18 cellular contexts compared by ENCODE assay signal in genomic region chr5:74325866-74326265, GRCh38.
DNase-seq lines count a peak whose midpoint lies in the region; ATAC-seq lines count a peak whose summit lies in the region.
"Had no signal": no experiment of that assay in that cellular context is flagged by ENCODE, and none has a peak within 500 bp of the region (broad histone marks: within the 10 kb centered on the region; RNA-seq: fewer than 3 reads in every experiment).

No MANE protein-coding gene starts in this region.

- no peaks in the 10 kb centered on the region for H3K9me3 ChIP-seq in BLaER1 treated with 17β-estradiol and CSF1 and Interleukin-3, amounts not matched to agents 10 nM and 100 nM (replicated peaks in 1 of 11)
- no peaks in the 10 kb centered on the region for H3K9me3 ChIP-seq in CD4-positive, alpha-beta memory T cell (ENCODE audit: control insufficient read depth in 1 of 2, low read length in 2 of 2)
- H3K9me3 ChIP-seq: ascending aorta had no signal

- no peak overlapping the region for H3K9ac ChIP-seq in BLaER1 treated with 17β-estradiol and CSF1 and Interleukin-3, amounts not matched to agents 10 nM and 100 nM

- CTCF ChIA-PET in CD4-positive, alpha-beta memory T cell (lab: Charles Lee; ENCODE audit: partially characterized antibody) = no interaction called here

- intact Hi-C loops in CD4-positive, alpha-beta memory T cell (cut with micrococcal nuclease) = no loop called here

- peaks cover 19 to 23% of the 10 kb centered on the region in 2 donors for H3K4me1 Mint-ChIP-seq in natural killer cell treated with Interleukin-12 subunit alpha and Interleukin-12 subunit beta and Interleukin-15 and Interleukin-18, amount 100 ng/mL, for 72 hours (ENCODE audit: low read depth in 2 of 2)
- peaks cover 10 to 28% (median 13%) of the 10 kb centered on the region in 4 donors for H3K4me1 Mint-ChIP-seq in CD4-positive, alpha-beta memory T cell

- no peaks in the 10 kb centered on the region for H3K36me3 Mint-ChIP-seq in natural killer cell treated with Interleukin-12 subunit alpha and Interleukin-12 subunit beta and Interleukin-15 and Interleukin-18, amount 100 ng/mL, for 72 hours
- no peaks in the 10 kb centered on the region for H3K36me3 Mint-ChIP-seq in CD4-positive, alpha-beta memory T cell
- H3K36me3 Mint-ChIP-seq: activated naive CD4-positive, alpha-beta T cell treated with anti-CD3 and anti-CD28 coated beads, Interleukin-2, amount 10 ng/mL, durations not matched to agents 7 days and 5 days had no signal

- POLR2A ChIA-PET in CD4-positive, alpha-beta memory T cell (lab: Charles Lee; ENCODE audit: partially characterized antibody) = no interaction called here

- no peak for ATAC-seq in natural killer cell treated with Interleukin-12 subunit alpha and Interleukin-12 subunit beta and Interleukin-15 and Interleukin-18, amount 100 ng/mL, for 72 hours
- ATAC-seq in stimulated activated naive CD8-positive, alpha-beta T cell treated with anti-CD3 and anti-CD28 coated beads, Interleukin-15, Interleukin-2, amounts not matched to agents 100 U/mL and 50 U/mL, for 24 hours = no peak

- H3K36me3 ChIP-seq in BLaER1 treated with 17β-estradiol and CSF1 and Interleukin-3, amounts not matched to agents 10 nM and 100 nM = no peaks in the 10 kb centered on the region
- H3K36me3 ChIP-seq in CD4-positive, alpha-beta memory T cell (ENCODE audit: insufficient read depth, low read length) = no peaks in the 10 kb centered on the region
- H3K36me3 ChIP-seq: ascending aorta had no signal

- H3K9me3 Mint-ChIP-seq in natural killer cell treated with Interleukin-12 subunit alpha and Interleukin-12 subunit beta and Interleukin-15 and Interleukin-18, amount 100 ng/mL, for 72 hours = no peaks in the 10 kb centered on the region
- no peaks in the 10 kb centered on the region for H3K9me3 Mint-ChIP-seq in CD4-positive, alpha-beta memory T cell
- H3K9me3 Mint-ChIP-seq: activated CD8-positive, alpha-beta T cell treated with anti-CD3 and anti-CD28 coated beads for 36 hours; activated naive CD4-positive, alpha-beta T cell treated with anti-CD3 and anti-CD28 coated beads, Interleukin-2, amount 10 ng/mL, durations not matched to agents 7 days and 5 days; T-helper 2 cell treated with Interferon-gamma antibody and Interleukin-4, amounts not matched to agents 5 μg/mL and 100 μg/mL, for 36 hours had no signal

- H3K27me3 ChIP-seq in BLaER1 treated with 17β-estradiol and CSF1 and Interleukin-3, amounts not matched to agents 10 nM and 100 nM = peaks cover 0 to 20% (median 0%) of the 10 kb centered on the region in 11 experiments; a peak in 4 of 22 replicates
- no peaks in the 10 kb centered on the region for H3K27me3 ChIP-seq in CD4-positive, alpha-beta memory T cell (ENCODE audit: insufficient read depth, low read length)
- H3K27me3 ChIP-seq: ascending aorta had no signal

- peak overlapping the region in 10 of 11 experiments; percentile 65 to 84 (median 80); a peak in 15 of 22 replicates for H3K4me2 ChIP-seq in BLaER1 treated with 17β-estradiol and CSF1 and Interleukin-3, amounts not matched to agents 10 nM and 100 nM

- no peak overlapping the region for H3K4me3 ChIP-seq in BLaER1 treated with 17β-estradiol and CSF1 and Interleukin-3, amounts not matched to agents 10 nM and 100 nM
- no peak overlapping the region for H3K4me3 ChIP-seq in CD4-positive, alpha-beta memory T cell (ENCODE audit: low read length in 2 of 2)
- H3K4me3 ChIP-seq: ascending aorta had no signal

- H3K4me3 Mint-ChIP-seq in natural killer cell treated with Interleukin-12 subunit alpha and Interleukin-12 subunit beta and Interleukin-15 and Interleukin-18, amount 100 ng/mL, for 72 hours = peak overlapping the region; percentile 40
- no peak overlapping the region for H3K4me3 Mint-ChIP-seq in CD4-positive, alpha-beta memory T cell
- H3K4me3 Mint-ChIP-seq: activated CD8-positive, alpha-beta T cell treated with anti-CD3 and anti-CD28 coated beads for 36 hours; activated naive CD4-positive, alpha-beta T cell treated with anti-CD3 and anti-CD28 coated beads, Interleukin-2, amount 10 ng/mL, durations not matched to agents 7 days and 5 days; T-helper 2 cell treated with Interferon-gamma antibody and Interleukin-4, amounts not matched to agents 5 μg/mL and 100 μg/mL, for 36 hours had no signal

- H4K20me1 ChIP-seq in BLaER1 treated with 17β-estradiol and CSF1 and Interleukin-3, amounts not matched to agents 10 nM and 100 nM = peaks cover 0 to 6% (median 0%) of the 10 kb centered on the region in 11 experiments; a peak in 1 of 22 replicates

- H3K27ac ChIP-seq in BLaER1 treated with 17β-estradiol and CSF1 and Interleukin-3, amounts not matched to agents 10 nM and 100 nM = no peak overlapping the region
- H3K27ac ChIP-seq in epithelial cell of prostate = peak overlapping the region; percentile 39
- H3K27ac ChIP-seq in CD4-positive, alpha-beta memory T cell (ENCODE audit: low read depth, low read length) = no peak overlapping the region
- H3K27ac ChIP-seq: ascending aorta had no signal

- peak overlapping the region in 1 of 2 donors; percentile 8 for H3K27ac Mint-ChIP-seq in natural killer cell treated with Interleukin-12 subunit alpha and Interleukin-12 subunit beta and Interleukin-15 and Interleukin-18, amount 100 ng/mL, for 72 hours
- H3K27ac Mint-ChIP-seq in CD4-positive, alpha-beta memory T cell = peak overlapping the region in 1 of 7 donors; percentile 13
- H3K27ac Mint-ChIP-seq: activated CD8-positive, alpha-beta T cell treated with anti-CD3 and anti-CD28 coated beads for 36 hours; activated naive CD4-positive, alpha-beta T cell treated with anti-CD3 and anti-CD28 coated beads, Interleukin-2, amount 10 ng/mL, durations not matched to agents 7 days and 5 days; T-helper 2 cell treated with Interferon-gamma antibody and Interleukin-4, amounts not matched to agents 5 μg/mL and 100 μg/mL, for 36 hours had no signal

- DNase-seq in M059J (ENCODE audit: low read depth) (peak; percentile 45), epithelial cell of prostate (ENCODE audit: low read depth, low spot score) (peak; percentile 69)
- no peak for DNase-seq in natural killer cell treated with Interleukin-12 subunit alpha and Interleukin-12 subunit beta and Interleukin-15 and Interleukin-18, amount 100 ng/mL, for 72 hours (ENCODE audit: low spot score)
- no peak for DNase-seq in CD4-positive, alpha-beta memory T cell
- DNase-seq in stimulated activated naive CD8-positive, alpha-beta T cell treated with anti-CD3 and anti-CD28 coated beads, Interleukin-15, Interleukin-2, amounts not matched to agents 100 U/mL and 50 U/mL, for 24 hours = no peak
- no peak for DNase-seq in activated CD8-positive, alpha-beta memory T cell treated with anti-CD3 and anti-CD28 coated beads, Interleukin-2, amount 50 U/mL, for 4 hours
- no peak for DNase-seq in activated T-cell treated with anti-CD3 and anti-CD28 coated beads, Interleukin-2, amount 50 U/mL, for 1 hour
- DNase-seq: activated CD4-positive, CD25-positive, alpha-beta regulatory T cell; activated CD8-positive, alpha-beta T cell treated with anti-CD3 and anti-CD28 coated beads for 36 hours; activated naive CD4-positive, alpha-beta T cell treated with anti-CD3 and anti-CD28 coated beads, Interleukin-2, amount 10 ng/mL, durations not matched to agents 7 days and 5 days; activated T-cell treated with anti-CD3 and anti-CD28 coated beads, Interleukin-2, amount 50 U/mL, for 48 hours; H7; hypothalamus; NCI-H1694 treated with DMSO at 0.1 percent for 48 hours; substantia nigra had no signal

- H3K4me1 ChIP-seq in BLaER1 treated with 17β-estradiol and CSF1 and Interleukin-3, amounts not matched to agents 10 nM and 100 nM = peaks cover 16 to 26% (median 20%) of the 10 kb centered on the region in 10 experiments
- peaks cover 13% of the 10 kb centered on the region for H3K4me1 ChIP-seq in CD4-positive, alpha-beta memory T cell (ENCODE audit: insufficient read depth, low read length)
- H3K4me1 ChIP-seq: ascending aorta had no signal

- peaks cover 33 to 36% of the 10 kb centered on the region in 2 donors for H3K27me3 Mint-ChIP-seq in natural killer cell treated with Interleukin-12 subunit alpha and Interleukin-12 subunit beta and Interleukin-15 and Interleukin-18, amount 100 ng/mL, for 72 hours
- no peaks in the 10 kb centered on the region for H3K27me3 Mint-ChIP-seq in CD4-positive, alpha-beta memory T cell

Comparison
In these comparisons a context has a peak if more than half of its experiments do, and no peak if none do; other contexts are left out.
1. DNase-seq: peak in M059J (single experiment) and epithelial cell of prostate (single experiment); none in natural killer cell treated with Interleukin-12 subunit alpha and Interleukin-12 subunit beta and Interleukin-15 and Interleukin-18, amount 100 ng/mL, for 72 hours (single experiment), CD4-positive, alpha-beta memory T cell (0 of 5), stimulated activated naive CD8-positive, alpha-beta T cell treated with anti-CD3 and anti-CD28 coated beads, Interleukin-15, Interleukin-2, amounts not matched to agents 100 U/mL and 50 U/mL, for 24 hours (single experiment), activated CD8-positive, alpha-beta memory T cell treated with anti-CD3 and anti-CD28 coated beads, Interleukin-2, amount 50 U/mL, for 4 hours (single experiment) and activated T-cell treated with anti-CD3 and anti-CD28 coated beads, Interleukin-2, amount 50 U/mL, for 1 hour (single experiment).